8 cellular contexts compared by ENCODE assay signal in genomic region chr17:5438716-5439445, GRCh38. TPM values are rescaled to one million over a fixed set of nuclear protein-coding genes. Genes with fewer than 3 reads are reported as not detected.
DNase-seq lines count a peak whose midpoint lies in the region; ATAC-seq and TF ChIP-seq lines count a peak whose summit lies in the region.

Gene C1QBP, minus strand, starts transcription at chr17:5439155. Its CDS starts 82 bp downstream, at chr17:5439073.

- TF ChIP-seq CTCF in dorsolateral prefrontal cortex (IDR thresholded peaks at IDR 0.05 in 54 of 56, conservative IDR thresholded peaks at IDR 0.05 in 2 of 56; ENCODE audit: low read depth in 1 of 56, partially characterized antibody in 56 of 56) (peak; percentile 97 to 100 (median 100)), lower leg skin (IDR thresholded peaks at IDR 0.05) (peak in 1 of 3 donors; percentile 98)

- peak within 1 kb of the TSS; percentile 75 for H3K27ac ChIP-seq in CD4-positive, CD25-positive, alpha-beta regulatory T cell (ENCODE audit: insufficient read depth, low read length, poor library complexity, severe bottlenecking)
- peak within 1 kb of the TSS; percentile 53 to 96 (median 88) for H3K27ac ChIP-seq in dorsolateral prefrontal cortex

- H3K4me1 ChIP-seq in CD4-positive, CD25-positive, alpha-beta regulatory T cell (ENCODE audit: control insufficient read depth, insufficient read depth, low read length, poor library complexity, severe bottlenecking), result peaks cover 26% of the 10 kb centered on the region

- peak; percentile 93 to 94 for ATAC-seq in CD4-positive, CD25-positive, alpha-beta regulatory T cell (ENCODE audit: low read depth in 2 of 2)
- ATAC-seq in GM19351 (IDR thresholded peaks at IDR 0.05; ENCODE audit: unreplicated experiment) (peak; percentile 81), HG03521 (IDR thresholded peaks at IDR 0.05; ENCODE audit: unreplicated experiment) (peak; percentile 81)

- intact Hi-C loops in dorsolateral prefrontal cortex (cut with DNase I) (loop anchor here (1.0 to 10.0 kb wide), 4 partner anchors 18 to 244 kb away; partner anchors contain the start of genes DERL2 (in 1 of the 2), DHX33 (in 1 of the 2), MIS12 (in 1 of the 2) and RPAIN (in 1 of the 2)), lower leg skin (cut with DNase I; ENCODE audit: low total_unique reads) (no loop called here)

- no peaks in the 10 kb centered on the region for H3K27me3 ChIP-seq in CD4-positive, CD25-positive, alpha-beta regulatory T cell (ENCODE audit: control insufficient read depth, insufficient read depth, low read length)
- no peaks in the 10 kb centered on the region for H3K27me3 ChIP-seq in dorsolateral prefrontal cortex

- H3K36me3 Mint-ChIP-seq in CD4-positive, CD25-positive, alpha-beta regulatory T cell, result peaks cover 13% of the 10 kb centered on the region

- WGBS in lower leg skin, 2 donors, result 0 to 1% methylated on average over 31 to 69 of the region's 75 CpGs

- H3K4me3 ChIP-seq in CD4-positive, CD25-positive, alpha-beta regulatory T cell (ENCODE audit: low read depth, low read length), result peak within 1 kb of the TSS; percentile 88
- H3K4me3 ChIP-seq in dorsolateral prefrontal cortex (peak within 1 kb of the TSS; percentile 63 to 100 (median 93)), lower leg skin (ENCODE audit: low read depth, poor library complexity, severe bottlenecking) (peak within 1 kb of the TSS; percentile 81)

- no peaks in the 10 kb centered on the region for H3K9me3 Mint-ChIP-seq in CD4-positive, CD25-positive, alpha-beta regulatory T cell

- peaks cover 34% of the 10 kb centered on the region for H3K36me3 ChIP-seq in CD4-positive, CD25-positive, alpha-beta regulatory T cell (ENCODE audit: control insufficient read depth, insufficient read depth, low read length)

- H3K4me1 Mint-ChIP-seq in CD4-positive, CD25-positive, alpha-beta regulatory T cell, result peaks cover 14 to 45% (median 30%) of the 10 kb centered on the region in 4 donors

- DNase-seq in CD4-positive, CD25-positive, alpha-beta regulatory T cell, result peak; percentile 85 to 97 (median 92)
- peak; percentile 98 for DNase-seq in NCI-H82 (lab: John Stamatoyannopoulos, UW)
- DNase-seq in activated CD4-positive, alpha-beta T cell treated with anti-CD3 and anti-CD28 coated beads, Interleukin-2, amount 50 U/mL, for 48 hours, result peak; percentile 94 to 95
- peak; percentile 84 to 93 (median 90) for DNase-seq in dorsolateral prefrontal cortex
- peak; percentile 89 to 97 for DNase-seq in lower leg skin (ENCODE audit: low spot score in 2 of 2)
- DNase-seq in stimulated activated CD4-positive, alpha-beta T cell treated with anti-CD3 and anti-CD28 coated beads, Interleukin-4, amount 100 ng/mL, for 48 hours (ENCODE audit: low read depth in 2 of 2), result peak; percentile 86 to 90

- no peaks in the 10 kb centered on the region for H3K27me3 Mint-ChIP-seq in CD4-positive, CD25-positive, alpha-beta regulatory T cell

- no peaks in the 10 kb centered on the region for H3K9me3 ChIP-seq in CD4-positive, CD25-positive, alpha-beta regulatory T cell (ENCODE audit: control insufficient read depth in 2 of 2, low read length in 2 of 2)

- peak within 1 kb of the TSS; percentile 91 to 92 (median 92) for H3K27ac Mint-ChIP-seq in CD4-positive, CD25-positive, alpha-beta regulatory T cell

- peak within 1 kb of the TSS; percentile 88 to 97 (median 91) for H3K4me3 Mint-ChIP-seq in CD4-positive, CD25-positive, alpha-beta regulatory T cell

- TF ChIP-seq POLR2A in lower leg skin (IDR thresholded peaks at IDR 0.05), result no peak

RNA-seq across cellular contexts. Expression of gene C1QBP, which starts in this region (rescaled TPM):
- total RNA-seq in CD4-positive, CD25-positive, alpha-beta regulatory T cell, result 58.4 TPM
- polyA plus RNA-seq in CD4-positive, CD25-positive, alpha-beta regulatory T cell, result 100 to 1,000 TPM; 226 to 285 (median 258) TPM
- 100 to 1,000 TPM in 2 of 120 experiments, 10 to 100 TPM in 118; 45.6 to 101 (median 78.2) TPM for total RNA-seq in dorsolateral prefrontal cortex
- total RNA-seq in lower leg skin, result 100 to 1,000 TPM in 3 of 4 donors, 10 to 100 TPM in 1; 89.4 to 153 (median 119) TPM

Comparison
In these comparisons a context has a peak if more than half of its experiments do, and no peak if none do; other contexts are left out.
1. Peak in every context shown above with its lines: DNase-seq, ATAC-seq, H3K4me3 ChIP-seq and H3K27ac ChIP-seq.